16 cellular contexts compared by ENCODE assay signal in the genomic region with DNA sequence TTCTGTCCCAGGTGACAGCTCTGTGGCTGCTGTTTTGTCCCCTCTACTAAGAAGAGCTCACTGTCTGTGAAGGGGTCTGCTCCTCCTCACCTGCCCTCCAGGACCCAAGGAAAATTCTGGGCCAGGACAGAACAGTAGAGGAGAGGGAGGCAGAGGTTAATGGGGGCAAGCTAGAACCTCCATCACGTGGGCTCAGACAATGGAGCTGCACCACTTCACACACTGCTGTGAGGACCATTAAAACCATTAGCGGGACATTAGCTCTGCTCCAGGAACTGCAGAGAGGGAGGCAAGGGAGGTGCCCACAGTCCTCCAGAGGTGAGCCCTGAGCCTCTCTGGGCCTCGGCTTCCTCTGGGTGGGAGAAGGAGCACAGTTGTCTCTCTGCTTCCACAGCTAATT.
DNase-seq lines count a peak whose midpoint lies in the region; ATAC-seq, FAIRE-seq and TF ChIP-seq lines count a peak whose summit lies in the region.
"Had no signal": no experiment of that assay in that cellular context is flagged by ENCODE, and none has a peak within 500 bp of the region (broad histone marks: within the 10 kb centered on the region; RNA-seq: fewer than 3 reads in every experiment).

No MANE protein-coding gene starts in this region.

- no peak overlapping the region for H3K27ac ChIP-seq in CD8-positive, alpha-beta T cell (ENCODE audit: low read depth, low read length)
- H3K27ac ChIP-seq in H9 (ENCODE audit: insufficient read length, low read depth, low read length): no peak overlapping the region
- no peak overlapping the region for H3K27ac ChIP-seq in mesendoderm (ENCODE audit: low read depth, low read length)
- H3K27ac ChIP-seq: dorsolateral prefrontal cortex, suprapubic skin had no signal

- H3K27me3 ChIP-seq in CD8-positive, alpha-beta T cell (ENCODE audit: insufficient read depth, low read length): no peaks in the 10 kb centered on the region
- H3K27me3 ChIP-seq in H9 (ENCODE audit: insufficient read depth, low read length) (no peaks in the 10 kb centered on the region), mesendoderm (ENCODE audit: insufficient read depth, low read length, poor library complexity) (no peaks in the 10 kb centered on the region)
- H3K27me3 ChIP-seq: dorsolateral prefrontal cortex, suprapubic skin had no signal

- H2BK5ac ChIP-seq in H9 (ENCODE audit: insufficient read length, low read length) (no peak overlapping the region), mesendoderm (ENCODE audit: low read length) (no peak overlapping the region)

- no peak overlapping the region for H2BK20ac ChIP-seq in H9 (ENCODE audit: low read depth, low read length, poor library complexity, severe bottlenecking)

- H3K27ac Mint-ChIP-seq in CD8-positive, alpha-beta T cell: peak overlapping the region; percentile 90
- H3K27ac Mint-ChIP-seq in H9 (0 out of 7 replicates have a peak overlapping the region, but pooled peaks of 1 of the 3 experiments have one; percentile 32), T-helper 17 cell (peak overlapping the region; percentile 98)
- H3K27ac Mint-ChIP-seq: activated CD4-positive, alpha-beta memory T cell treated with anti-CD3 and anti-CD28 coated beads for 36 hours; HFFc6 had no signal

- H4K8ac ChIP-seq in H9 (replicated peaks; ENCODE audit: insufficient read length, low read depth, low read length) (no peak overlapping the region), mesendoderm (ENCODE audit: low read depth, low read length) (no peak overlapping the region)

- H3K4me3 ChIP-seq in CD8-positive, alpha-beta T cell (ENCODE audit: low read depth, low read length): no peak overlapping the region
- no peak overlapping the region for H3K4me3 ChIP-seq in mesendoderm (ENCODE audit: low read length)
- H3K4me3 ChIP-seq: dorsolateral prefrontal cortex, suprapubic skin had no signal

- H3K79me2 ChIP-seq in H9 (ENCODE audit: insufficient read depth, low read length): no peaks in the 10 kb centered on the region
- no peaks in the 10 kb centered on the region for H3K79me2 ChIP-seq in mesendoderm (ENCODE audit: control insufficient read depth, insufficient read depth, low read length)

- peaks cover 41% of the 10 kb centered on the region for H3K4me1 ChIP-seq in CD8-positive, alpha-beta T cell (ENCODE audit: insufficient read depth, low read length)
- H3K4me1 ChIP-seq in H9 (ENCODE audit: insufficient read depth, low read length) (no peaks in the 10 kb centered on the region; the same call in 1 of the 2 replicates), mesendoderm (ENCODE audit: control insufficient read depth, low read depth, low read length) (peaks cover 3% of the 10 kb centered on the region)
- H3K4me1 ChIP-seq: suprapubic skin had no signal

- no peak overlapping the region for H2AK5ac ChIP-seq in H9 (ENCODE audit: insufficient read length, low read length)
- no peak overlapping the region for H2AK5ac ChIP-seq in mesendoderm (ENCODE audit: low read length)

- H3K9ac ChIP-seq in H9 (ENCODE audit: extremely low read depth, insufficient read length, low read length) (no peak overlapping the region), mesendoderm (ENCODE audit: low read length) (no peak overlapping the region)

- H3K4me2 ChIP-seq in H9 (ENCODE audit: insufficient read depth, insufficient read length, low read length): no peak overlapping the region
- no peak overlapping the region for H3K4me2 ChIP-seq in mesendoderm (ENCODE audit: low read length)

- H2AFZ ChIP-seq in H9 (ENCODE audit: low read length): no peak overlapping the region

- H4K20me1 ChIP-seq in H9 (ENCODE audit: control insufficient read depth, insufficient read depth, insufficient read length): no peaks in the 10 kb centered on the region

- H3K23me2 ChIP-seq in H9 (ENCODE audit: insufficient read length, low read depth, low read length, poor library complexity, severe bottlenecking): no peaks in the 10 kb centered on the region

- H3K18ac ChIP-seq in H9 (ENCODE audit: insufficient read length, low read depth, low read length) (peak overlapping the region; percentile 50), mesendoderm (ENCODE audit: low read length) (no peak overlapping the region)

- H3K9me3 ChIP-seq in CD8-positive, alpha-beta T cell (ENCODE audit: low read length): no peaks in the 10 kb centered on the region
- H3K9me3 ChIP-seq in H9 (ENCODE audit: control insufficient read depth, low read depth, low read length): no peaks in the 10 kb centered on the region
- no peaks in the 10 kb centered on the region for H3K9me3 ChIP-seq in T-helper 17 cell (ENCODE audit: control insufficient read depth, low read length, poor library complexity, severe bottlenecking)
- H3K9me3 ChIP-seq: suprapubic skin had no signal

- H4K91ac ChIP-seq in H9 (ENCODE audit: insufficient read length, low read depth, low read length): no peak overlapping the region

- H4K5ac ChIP-seq in H9 (ENCODE audit: insufficient read length, low read depth, low read length): no peak overlapping the region
- no peak overlapping the region for H4K5ac ChIP-seq in mesendoderm (ENCODE audit: low read length)

- H3K4me3 Mint-ChIP-seq in CD8-positive, alpha-beta T cell: no peak overlapping the region
- H3K4me3 Mint-ChIP-seq in H9: peak overlapping the region in 1 of 2 experiments; percentile 21; a peak in 1 of 5 replicates
- no peak overlapping the region for H3K4me3 Mint-ChIP-seq in T-helper 17 cell
- H3K4me3 Mint-ChIP-seq: activated CD4-positive, alpha-beta memory T cell treated with anti-CD3 and anti-CD28 coated beads for 36 hours; HFFc6 had no signal

- H3K56ac ChIP-seq in H9 (ENCODE audit: insufficient read length, low read depth, low read length) (no peak overlapping the region), mesendoderm (ENCODE audit: low read length) (no peak overlapping the region)

- no peak overlapping the region for H3T11ph ChIP-seq in H9 (ENCODE audit: low read length)

- H3K9me3 Mint-ChIP-seq in CD8-positive, alpha-beta T cell: no peaks in the 10 kb centered on the region
- no peaks in the 10 kb centered on the region for H3K9me3 Mint-ChIP-seq in H9
- H3K9me3 Mint-ChIP-seq: activated CD4-positive, alpha-beta memory T cell treated with anti-CD3 and anti-CD28 coated beads for 36 hours; HFFc6 had no signal

- H2BK15ac ChIP-seq in H9 (ENCODE audit: low read depth, low read length) (no peak overlapping the region), mesendoderm (replicated peaks; ENCODE audit: low read depth) (no peak overlapping the region)

- H2BK12ac ChIP-seq in H9 (ENCODE audit: insufficient read length, low read depth, low read length): no peak overlapping the region

- H2BK120ac ChIP-seq in H9 (ENCODE audit: low read depth, low read length, poor library complexity, severe bottlenecking) (no peak overlapping the region), mesendoderm (ENCODE audit: low read depth, low read length) (no peak overlapping the region)

- WGBS in H9 (ENCODE audit: extremely low coverage, insufficient read length, low lambda C conversion rate): no CpG with 5 or more reads among the region's 3 CpGs
- no CpG with 5 or more reads among the region's 3 CpGs for WGBS in mesendoderm (ENCODE audit: extremely low coverage, insufficient coverage, low lambda C conversion rate)

- no peak for TF ChIP-seq CTCF in CD8-positive, alpha-beta T cell (IDR thresholded peaks at IDR 0.05)
- no peak for TF ChIP-seq CTCF in H9 (conservative IDR thresholded peaks at IDR 0.05)

- H3K79me1 ChIP-seq in H9 (ENCODE audit: insufficient read depth, low read depth, low read length, poor library complexity, severe bottlenecking) (no peaks in the 10 kb centered on the region), mesendoderm (ENCODE audit: low read length) (no peaks in the 10 kb centered on the region)

- DNase-seq in CD8-positive, alpha-beta T cell: no peak
- DNase-seq in H9: peak; percentile 83
- no peak for DNase-seq in T-helper 17 cell
- peak; percentile 93 for DNase-seq in mesendoderm
- no peak for DNase-seq in NCI-H510A (lab: John Stamatoyannopoulos, UW)
- DNase-seq in hepatic stellate cell (ENCODE audit: low spot score): no peak
- DNase-seq in frontal cortex (ENCODE audit: low spot score in 2 of 2): no peak
- DNase-seq: activated CD4-positive, alpha-beta memory T cell treated with anti-CD3 and anti-CD28 coated beads for 36 hours; activated naive CD4-positive, alpha-beta T cell; HFFc6; hypothalamus; left ventricle myocardium superior; NCI-H2107 had no signal

- peaks cover 50% of the 10 kb centered on the region for H3K36me3 Mint-ChIP-seq in CD8-positive, alpha-beta T cell
- H3K36me3 Mint-ChIP-seq in H9 (ENCODE audit: insufficient read depth in 1 of 3, low read depth in 3 of 3): no peaks in the 10 kb centered on the region
- peaks cover 2% of the 10 kb centered on the region for H3K36me3 Mint-ChIP-seq in T-helper 17 cell (ENCODE audit: low read depth)

- no peak for ATAC-seq in CD8-positive, alpha-beta T cell
- ATAC-seq in T-helper 17 cell: no peak
- no peak for ATAC-seq in GM19455 (IDR thresholded peaks at IDR 0.05; ENCODE audit: unreplicated experiment)
- ATAC-seq: left ventricle myocardium superior had no signal

- CTCF ChIA-PET in CD8-positive, alpha-beta T cell (lab: Charles Lee): interaction anchor here (0.8 to 7.2 kb wide), 3 partner anchors 15 to 146 kb away, joined by 3 to 62 read pairs (median 4); no protein-coding TSS in a partner anchor

- H3K4ac ChIP-seq in H9 (ENCODE audit: low read depth, low read length): no peak overlapping the region
- H3K4ac ChIP-seq in mesendoderm (ENCODE audit: low read depth, low read length): no peak overlapping the region

- H3K23ac ChIP-seq in H9 (ENCODE audit: insufficient read length, low read depth, low read length) (no peak overlapping the region), mesendoderm (ENCODE audit: low read length) (no peak overlapping the region)

- intact Hi-C loops in CD8-positive, alpha-beta T cell (cut with DNase I, micrococcal nuclease): no loop called here

- POLR2A ChIA-PET in CD8-positive, alpha-beta T cell (lab: Charles Lee): interaction anchor here (0.9 to 1.0 kb wide), 2 partner anchors 9 to 147 kb away, joined by 3 read pairs; no protein-coding TSS in a partner anchor

- peaks cover 66% of the 10 kb centered on the region for H3K4me1 Mint-ChIP-seq in CD8-positive, alpha-beta T cell (ENCODE audit: low read depth)
- H3K4me1 Mint-ChIP-seq in H9: peaks cover 31 to 32% of the 10 kb centered on the region in 2 experiments
- H3K4me1 Mint-ChIP-seq in T-helper 17 cell: peaks cover 39% of the 10 kb centered on the region

- peak overlapping the region; percentile 63; the same call in 1 of the 2 replicates for H3K14ac ChIP-seq in H9 (ENCODE audit: insufficient read depth, low read length)

- H3K36me3 ChIP-seq in CD8-positive, alpha-beta T cell (ENCODE audit: insufficient read depth, low read length): no peaks in the 10 kb centered on the region
- H3K36me3 ChIP-seq in mesendoderm (ENCODE audit: control insufficient read depth, insufficient read depth, low read length): no peaks in the 10 kb centered on the region
- H3K36me3 ChIP-seq: suprapubic skin had no signal

- no peaks in the 10 kb centered on the region for H3K27me3 Mint-ChIP-seq in CD8-positive, alpha-beta T cell (ENCODE audit: low read depth)
- H3K27me3 Mint-ChIP-seq in H9 (ENCODE audit: low read depth): peaks cover 7% of the 10 kb centered on the region
- H3K27me3 Mint-ChIP-seq in T-helper 17 cell: no peaks in the 10 kb centered on the region
- H3K27me3 Mint-ChIP-seq: activated CD4-positive, alpha-beta memory T cell treated with anti-CD3 and anti-CD28 coated beads for 36 hours had no signal

- FAIRE-seq in frontal cortex (lab: Jason Lieb, UNC): no peak

Comparison
In these comparisons a context has a peak if more than half of its experiments do, and no peak if none do; other contexts are left out.
1. DNase-seq: peak in H9 (single experiment) and mesendoderm (single experiment); none in CD8-positive, alpha-beta T cell (0 of 7), T-helper 17 cell (0 of 3), NCI-H510A (single experiment), hepatic stellate cell (single experiment) and frontal cortex (0 of 2).